In genomic region chr1:229148041-229148671, GRCh38 we compare ENCODE assay signal across 9 cellular contexts.
DNase-seq lines count a peak whose midpoint lies in the region; ATAC-seq and TF ChIP-seq lines count a peak whose summit lies in the region.
"Had no signal": no experiment of that assay in that cellular context is flagged by ENCODE, and none has a peak within 500 bp of the region (broad histone marks: within the 10 kb centered on the region; RNA-seq: fewer than 3 reads in every experiment).

No MANE protein-coding gene starts in this region.

- intact Hi-C loops in Calu3 (cut with micrococcal nuclease; ENCODE audit: unreplicated experiment) = no loop called here

- H3K9me3 ChIP-seq in SK-N-SH = no peaks in the 10 kb centered on the region

- CTCF ChIA-PET in Calu3 (lab: Charles Lee) (interaction anchor here (0.6 to 1.1 kb wide), 3 partner anchors 11 to 108 kb away, joined by 3 to 4 read pairs (median 4); no protein-coding TSS in a partner anchor), SK-N-SH (lab: Yijun Ruan, JAX) (interaction anchor here (0.6 kb wide), 1 partner anchor 1334 kb away, joined by 3 read pairs; no protein-coding TSS in a partner anchor)

- no peaks in the 10 kb centered on the region for H3K36me3 ChIP-seq in SK-N-SH (replicated peaks in 1 of 2; ENCODE audit: control insufficient read depth in 1 of 2, insufficient read depth in 2 of 2, low read length in 1 of 2)

- 48% methylated on average over 12 of the region's 13 CpGs for WGBS in SK-N-SH (ENCODE audit: low lambda C conversion rate)

- H3K4me3 Mint-ChIP-seq in Calu3 (ENCODE audit: low read depth, unreplicated experiment) (no peak overlapping the region), immature natural killer cell (peak overlapping the region in 3 of 5 donors; percentile 14 to 31 (median 22))

- no peak overlapping the region for H3K9ac ChIP-seq in SK-N-SH

- POLR2A ChIA-PET in SK-N-SH (lab: Yijun Ruan, JAX) = interaction anchor here (1.0 kb wide), 1 partner anchor 400 kb away, joined by 3 read pairs; no protein-coding TSS in a partner anchor

- BruUV-seq in Calu3 (replicated peaks; lab: Mats Ljungman, UMichigan) = no TSS peak

- H3K27me3 ChIP-seq in SK-N-SH (ENCODE audit: insufficient read depth) = 0 out of 2 replicates have a peak, but pooled peaks cover 5% of the 10 kb centered on the region

- ATAC-seq in HG03469 (IDR thresholded peaks at IDR 0.05; ENCODE audit: unreplicated experiment) = no peak

- no peak overlapping the region for H2AFZ ChIP-seq in SK-N-SH (ENCODE audit: low read depth)

- H3K4me2 ChIP-seq in SK-N-SH = no peak overlapping the region

- TF ChIP-seq RAD21 in SK-N-SH (IDR thresholded peaks at IDR 0.05; ENCODE audit: low read length) = no peak

- no peaks in the 10 kb centered on the region for H3K9me2 ChIP-seq in SK-N-SH

- H3K4me1 Mint-ChIP-seq in Calu3 (ENCODE audit: low read depth, unreplicated experiment) (no peaks in the 10 kb centered on the region), immature natural killer cell (peaks cover 0 to 5% of the 10 kb centered on the region in 2 donors)

- H4K20me1 ChIP-seq in SK-N-SH (ENCODE audit: insufficient read depth) = no peaks in the 10 kb centered on the region

- no peaks in the 10 kb centered on the region for H3K36me3 Mint-ChIP-seq in Calu3 (ENCODE audit: insufficient read depth, unreplicated experiment)
- H3K36me3 Mint-ChIP-seq in immature natural killer cell = no peaks in the 10 kb centered on the region

- H3K27me3 Mint-ChIP-seq in Calu3 (ENCODE audit: unreplicated experiment) (no peaks in the 10 kb centered on the region), immature natural killer cell (ENCODE audit: low read depth in 3 of 3) (peaks cover 14 to 17% (median 16%) of the 10 kb centered on the region in 3 donors)

- TF ChIP-seq CTCF in Calu3 (IDR thresholded peaks at IDR 0.05; ENCODE audit: unreplicated experiment) (no peak), SK-N-SH (IDR thresholded peaks at IDR 0.05) (no peak)

- peaks cover 0 to 14% of the 10 kb centered on the region in 2 experiments; a peak in 1 of 4 replicates for H3K4me1 ChIP-seq in SK-N-SH (ENCODE audit: control insufficient read depth in 1 of 2, insufficient read depth in 2 of 2, low read depth in 1 of 2, low read length in 1 of 2)

- H3K27ac ChIP-seq in SK-N-SH (ENCODE audit: low read depth in 2 of 2, low read length in 1 of 2) = peak overlapping the region in 1 of 2 experiments; percentile 19; a peak in 1 of 4 replicates

- peak; percentile 58 for DNase-seq in Calu3
- DNase-seq in NCI-H1694 treated with DMSO at 0.1 percent for 48 hours (lab: John Stamatoyannopoulos, UW) = peak; percentile 62
- peak; percentile 61 for DNase-seq in SK-N-SH
- peak; percentile 22 to 28 (median 23) for DNase-seq in immature natural killer cell
- no peak for DNase-seq in Ammon's horn (ENCODE audit: low spot score)
- no peak for DNase-seq in activated naive CD4-positive, alpha-beta T cell treated with anti-CD3 and anti-CD28 coated beads, Interleukin-2, amount 50 U/mL, for 16 hours
- no peak for DNase-seq in superior temporal gyrus (ENCODE audit: extremely low spot score)
- DNase-seq: Karpas-422 had no signal

- TF ChIP-seq EP300 in SK-N-SH (IDR thresholded peaks at IDR 0.05; ENCODE audit: borderline replicate concordance in 1 of 2, low read depth in 1 of 2, low read length in 1 of 2) = no peak

- H3K9me3 Mint-ChIP-seq in Calu3 (ENCODE audit: low read depth, unreplicated experiment) = no peaks in the 10 kb centered on the region
- H3K9me3 Mint-ChIP-seq in immature natural killer cell = peaks cover 0 to 2% (median 0%) of the 10 kb centered on the region in 6 donors

- H3F3A ChIP-seq in SK-N-SH (replicated peaks; ENCODE audit: insufficient read depth) = no peaks in the 10 kb centered on the region

- H3K27ac Mint-ChIP-seq in Calu3 (ENCODE audit: unreplicated experiment) (no peak overlapping the region), immature natural killer cell (no peak overlapping the region)

- no peak overlapping the region for H3K4me3 ChIP-seq in SK-N-SH (ENCODE audit: low read depth in 2 of 2, low read length in 1 of 2)

- no peaks in the 10 kb centered on the region for H3K79me2 ChIP-seq in SK-N-SH (ENCODE audit: insufficient read depth)

TF ChIP-seq in SK-N-SH, 30 proteins besides CTCF, POLR2A, EP300 and RAD21:
- TF ChIP-seq USF1 (IDR thresholded peaks at IDR 0.05; ENCODE audit: borderline replicate concordance, low read depth) = no peak
- no peak for TF ChIP-seq IRF3 (IDR thresholded peaks at IDR 0.05; ENCODE audit: low read depth, low read length)
- no peak for TF ChIP-seq RCOR1 (IDR thresholded peaks at IDR 0.05; ENCODE audit: low read length)
- peak; percentile 69 for TF ChIP-seq GATA2 (CRISPR knock-in tag; IDR thresholded peaks at IDR 0.05)
- no peak for TF ChIP-seq CHD2 (IDR thresholded peaks at IDR 0.05; ENCODE audit: low read length, partially characterized antibody)
- TF ChIP-seq YY1 (IDR thresholded peaks at IDR 0.05; ENCODE audit: low read depth) = no peak
- TF ChIP-seq GABPA (IDR thresholded peaks at IDR 0.05; ENCODE audit: low read depth) = no peak

Comparison
In these comparisons a context has a peak if more than half of its experiments do, and no peak if none do; other contexts are left out.
1. DNase-seq: peak in Calu3 (single experiment), NCI-H1694 treated with DMSO at 0.1 percent for 48 hours (single experiment), SK-N-SH (single experiment) and immature natural killer cell (3 of 3); none in Ammon's horn (single experiment), activated naive CD4-positive, alpha-beta T cell treated with anti-CD3 and anti-CD28 coated beads, Interleukin-2, amount 50 U/mL, for 16 hours (single experiment) and superior temporal gyrus (single experiment).